17 cellular contexts compared by ENCODE assay signal in genomic region chr3:78632925-78633324, GRCh38.
"Had no signal": no experiment of that assay in that cellular context is flagged by ENCODE, and none has a peak within 500 bp of the region (broad histone marks: within the 10 kb centered on the region; RNA-seq: fewer than 3 reads in every experiment).

No MANE protein-coding gene starts in this region.

- H3K36me3 ChIP-seq: left lung, transverse colon had no signal

- DNase-seq: activated CD4-positive, alpha-beta memory T cell treated with anti-CD3 and anti-CD28 coated beads, Interleukin-2, amount 10 ng/mL, durations not matched to agents 7 days and 5 days; activated CD4-positive, alpha-beta T cell treated with anti-CD3 and anti-CD28 coated beads for 36 hours; activated CD8-positive, alpha-beta memory T cell treated with anti-CD3 and anti-CD28 coated beads, Interleukin-2, amount 50 U/mL, for 4 hours; activated naive CD8-positive, alpha-beta T cell treated with anti-CD3 and anti-CD28 coated beads, Interleukin-2, amount 50 U/mL, for 24 hours; activated T-cell treated with anti-CD3 and anti-CD28 coated beads, Interleukin-2, amount 50 U/mL, for 72 hours; effector CD4-positive, alpha-beta T cell; head of caudate nucleus; left lung; retina; T1000; transverse colon had no signal

- H3K4me1 Mint-ChIP-seq: activated CD4-positive, alpha-beta memory T cell treated with anti-CD3 and anti-CD28 coated beads, Interleukin-2, amount 10 ng/mL, durations not matched to agents 7 days and 5 days; activated CD4-positive, alpha-beta T cell treated with anti-CD3 and anti-CD28 coated beads for 36 hours; activated naive CD8-positive, alpha-beta T cell treated with anti-CD3 and anti-CD28 coated beads, Interleukin-2, amount 50 U/mL, for 24 hours; neural crest cell had no signal

- H3K4me3 ChIP-seq: cardiac muscle cell, left lung, skin epidermis, transverse colon had no signal

- FAIRE-seq: colon had no signal

- H3K9me3 Mint-ChIP-seq: neural crest cell had no signal

- ATAC-seq: activated CD4-positive, alpha-beta T cell treated with anti-CD3 and anti-CD28 coated beads for 36 hours; activated naive CD8-positive, alpha-beta T cell treated with anti-CD3 and anti-CD28 coated beads, Interleukin-2, amount 50 U/mL, for 24 hours; activated T-cell treated with anti-CD3 and anti-CD28 coated beads, Interleukin-2, amount 50 U/mL, for 72 hours; left lung had no signal

- H3K27me3 Mint-ChIP-seq: activated CD4-positive, alpha-beta memory T cell treated with anti-CD3 and anti-CD28 coated beads, Interleukin-2, amount 10 ng/mL, durations not matched to agents 7 days and 5 days; activated CD4-positive, alpha-beta T cell treated with anti-CD3 and anti-CD28 coated beads for 36 hours; activated naive CD8-positive, alpha-beta T cell treated with anti-CD3 and anti-CD28 coated beads, Interleukin-2, amount 50 U/mL, for 24 hours had no signal

- H3K27me3 ChIP-seq: cardiac muscle cell, left lung, transverse colon had no signal

- H3K9me3 ChIP-seq: left lung, transverse colon had no signal

- H3K4me1 ChIP-seq: left lung, parathyroid adenoma, transverse colon had no signal

- H3K27ac Mint-ChIP-seq: activated CD4-positive, alpha-beta memory T cell treated with anti-CD3 and anti-CD28 coated beads, Interleukin-2, amount 10 ng/mL, durations not matched to agents 7 days and 5 days; activated CD4-positive, alpha-beta T cell treated with anti-CD3 and anti-CD28 coated beads for 36 hours; activated naive CD8-positive, alpha-beta T cell treated with anti-CD3 and anti-CD28 coated beads, Interleukin-2, amount 50 U/mL, for 24 hours; activated T-cell treated with anti-CD3 and anti-CD28 coated beads, Interleukin-2, amount 50 U/mL, for 72 hours had no signal

- H3K27ac ChIP-seq: cardiac muscle cell, left lung, parathyroid adenoma, transverse colon, VCaP had no signal

- H3K4me3 Mint-ChIP-seq: activated CD4-positive, alpha-beta memory T cell treated with anti-CD3 and anti-CD28 coated beads, Interleukin-2, amount 10 ng/mL, durations not matched to agents 7 days and 5 days; activated CD4-positive, alpha-beta T cell treated with anti-CD3 and anti-CD28 coated beads for 36 hours; activated naive CD8-positive, alpha-beta T cell treated with anti-CD3 and anti-CD28 coated beads, Interleukin-2, amount 50 U/mL, for 24 hours; activated T-cell treated with anti-CD3 and anti-CD28 coated beads, Interleukin-2, amount 50 U/mL, for 72 hours; neural crest cell had no signal

- H3K79me2 ChIP-seq: parathyroid adenoma had no signal

- H3K9ac ChIP-seq: parathyroid adenoma had no signal

- H2AFZ ChIP-seq: parathyroid adenoma had no signal
